In genomic region chr2:169254774-169255173, GRCh38 we compare ENCODE assay signal across 28 cellular contexts.
DNase-seq lines count a peak whose midpoint lies in the region; ATAC-seq and TF ChIP-seq lines count a peak whose summit lies in the region.
"Had no signal": no experiment of that assay in that cellular context is flagged by ENCODE, and none has a peak within 500 bp of the region (broad histone marks: within the 10 kb centered on the region; RNA-seq: fewer than 3 reads in every experiment).

No MANE protein-coding gene starts in this region.

- no peak for ATAC-seq in GM18505 (IDR thresholded peaks at IDR 0.05; ENCODE audit: unreplicated experiment)
- no peak for ATAC-seq in GM19035 (IDR thresholded peaks at IDR 0.05; ENCODE audit: unreplicated experiment)
- ATAC-seq: A549; CD8-positive, alpha-beta T cell; K562; PC-3 had no signal

- peak; percentile 23 for DNase-seq in NCI-H226
- DNase-seq in kidney glomerular epithelial cell (lab: John Stamatoyannopoulos, UW) = peak; percentile 86
- no peak for DNase-seq in stimulated activated CD4-positive, alpha-beta T cell treated with anti-CD3 and anti-CD28 coated beads, Interleukin-1b, Interleukin-23, amount 100 ng/mL, for 48 hours
- DNase-seq in activated CD8-positive, alpha-beta memory T cell treated with anti-CD3 and anti-CD28 coated beads for 24 hours = no peak
- DNase-seq: AML-193; C1 segment of cervical spinal cord; Caco-2; CD8-positive, alpha-beta T cell; DMS79; GF-D8; GM23248; H7; Kasumi-1; NCI-H1105; NCI-H1436 treated with DMSO at 0.1 percent for 48 hours; NCI-H187 treated with DMSO at 0.1 percent for 48 hours; NCI-H2107; NCI-H446; NCI-H524 treated with DMSO at 0.1 percent for 48 hours; NCI-H82; NK-92 treated with Interleukin-12 subunit alpha and Interleukin-12 subunit beta, amount 100 ng/mL, for 24 hours; PC-3; SK-N-SH had no signal

- H3K27me3 Mint-ChIP-seq in nephron (ENCODE audit: low read depth) = no peaks in the 10 kb centered on the region

- H3K9me3 Mint-ChIP-seq in nephron = no peaks in the 10 kb centered on the region
- H3K9me3 Mint-ChIP-seq: CD8-positive, alpha-beta T cell had no signal

- H3K4me3 Mint-ChIP-seq in nephron = no peak overlapping the region
- H3K4me3 Mint-ChIP-seq: CD8-positive, alpha-beta T cell had no signal

- peak overlapping the region; percentile 27 to 92 (median 82) for H3K27ac Mint-ChIP-seq in nephron
- H3K27ac Mint-ChIP-seq: CD8-positive, alpha-beta T cell had no signal

- peaks cover 7% of the 10 kb centered on the region for H3K36me3 Mint-ChIP-seq in nephron (ENCODE audit: low read depth)
- H3K36me3 Mint-ChIP-seq: CD8-positive, alpha-beta T cell had no signal

- H3K4me1 Mint-ChIP-seq in nephron = no peaks in the 10 kb centered on the region

- no peak for TF ChIP-seq POLR2A in GM18505 (IDR thresholded peaks at IDR 0.05; ENCODE audit: borderline replicate concordance, extremely low read depth, insufficient read depth, insufficient read length)

- TF ChIP-seq CTCF in nephron (IDR thresholded peaks at IDR 0.05; ENCODE audit: unreplicated experiment in 3 of 3) = no peak

Comparison
In these comparisons a context has a peak if more than half of its experiments do, and no peak if none do; other contexts are left out.
1. DNase-seq: peak in NCI-H226 (single experiment) and kidney glomerular epithelial cell (single experiment); none in stimulated activated CD4-positive, alpha-beta T cell treated with anti-CD3 and anti-CD28 coated beads, Interleukin-1b, Interleukin-23, amount 100 ng/mL, for 48 hours (single experiment) and activated CD8-positive, alpha-beta memory T cell treated with anti-CD3 and anti-CD28 coated beads for 24 hours (single experiment).